In the genomic region with DNA sequence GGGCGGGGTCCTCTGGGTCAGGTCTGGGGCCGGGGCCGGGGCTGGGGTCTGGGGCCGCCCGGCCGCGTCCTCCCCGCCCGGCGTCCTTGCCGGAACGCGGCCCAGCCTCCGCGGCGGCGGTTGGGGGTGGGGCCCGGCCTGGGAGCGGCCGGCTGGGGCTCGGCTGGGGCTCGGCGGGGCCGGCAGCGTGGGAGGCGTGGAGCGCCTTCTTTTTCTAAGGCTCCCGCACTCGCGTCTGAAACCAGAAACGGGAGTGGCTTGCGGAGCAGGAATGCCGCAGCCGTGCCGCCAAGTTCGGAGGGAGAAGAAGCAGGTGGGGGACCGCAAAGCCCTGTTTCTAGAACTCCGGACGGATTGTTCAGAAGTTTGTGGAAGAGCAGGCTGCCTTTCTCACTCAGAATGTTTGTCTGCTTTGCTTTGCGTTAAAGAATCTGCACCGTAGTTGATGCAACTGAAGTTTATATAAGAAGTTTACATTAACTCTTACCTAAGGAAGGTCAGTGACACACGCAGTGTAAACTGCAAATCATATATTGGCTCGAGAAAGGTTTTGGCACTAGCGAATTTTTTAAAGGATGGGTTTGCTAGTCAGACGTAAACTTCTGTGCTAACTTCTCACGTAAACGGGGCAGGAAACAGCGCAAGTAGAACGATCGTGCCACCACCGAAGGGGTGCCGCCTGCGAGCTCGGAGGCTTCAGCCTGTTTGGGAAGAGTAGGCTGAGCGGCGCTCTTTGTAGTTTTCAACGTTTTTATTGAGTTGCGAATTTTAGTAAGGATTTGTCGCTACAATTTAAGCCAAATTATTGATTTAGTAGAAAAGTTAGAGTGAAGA, we compare ENCODE assay signal across 1 cellular context.
TF ChIP-seq lines count a peak whose summit lies in the region.

No MANE protein-coding gene starts in this region.

TF ChIP-seq in K562, 482 proteins besides CTCF, POLR2A, EP300 and RAD21 (continued from another document and continues in another):
- TF ChIP-seq XRCC4 (IDR thresholded peaks at IDR 0.05; ENCODE audit: extremely low read depth, insufficient read depth, insufficient read length) (no peak), TAF1 (IDR thresholded peaks at IDR 0.05; ENCODE audit: control insufficient read depth, extremely low read depth, insufficient read depth, low read length, severe bottlenecking) (no peak), C11orf30 (IDR thresholded peaks at IDR 0.05; ENCODE audit: low read depth) (no peak), BCL6 (CRISPR knock-in tag; IDR thresholded peaks at IDR 0.05) (no peak), TEAD4 (IDR thresholded peaks at IDR 0.05; ENCODE audit: low read length) (peak; percentile 24; the same call in 1 of the 2 replicates), TEAD4 (CRISPR knock-in tag; IDR thresholded peaks at IDR 0.05; ENCODE audit: borderline replicate concordance) (no peak), ZNF239 (CRISPR knock-in tag; IDR thresholded peaks at IDR 0.05) (no peak), SNRNP70 (optimal IDR thresholded peaks at IDR 0.05; ENCODE audit: low read depth, low read length) (no peak), POLR2B (IDR thresholded peaks at IDR 0.05; ENCODE audit: low read depth, partially characterized antibody) (no peak), ID3 (CRISPR knock-in tag; IDR thresholded peaks at IDR 0.05) (no peak), ID3 (tag; IDR thresholded peaks at IDR 0.05) (no peak), ATF3 (IDR thresholded peaks at IDR 0.05) (no peak), ATF3 (CRISPR knock-in tag; conservative IDR thresholded peaks at IDR 0.05) (0 out of 2 replicates have a peak, but pooled peaks have one; percentile 45), JUND (IDR thresholded peaks at IDR 0.05; ENCODE audit: borderline replicate concordance, low read depth, low read length) (no peak), JUND (tag; IDR thresholded peaks at IDR 0.05; ENCODE audit: borderline replicate concordance, low read depth, low read length) (no peak), THRAP3 (IDR thresholded peaks at IDR 0.05; ENCODE audit: borderline replicate concordance) (no peak), POLR3G (IDR thresholded peaks at IDR 0.05; ENCODE audit: extremely low read depth, insufficient read length, insufficient replicate concordance) (no peak), MAZ (CRISPR knock-in tag; conservative IDR thresholded peaks at IDR 0.05 in 1 of 2, IDR thresholded peaks at IDR 0.05 in 1 of 2) (peak in 1 of 2 experiments; percentile 42; a peak in 1 of 4 replicates), YY1 (IDR thresholded peaks at IDR 0.05; ENCODE audit: borderline replicate concordance in 1 of 3, control insufficient read depth in 1 of 3, extremely low read depth in 1 of 3, insufficient read depth in 3 of 3, insufficient read length in 1 of 3, insufficient replicate concordance in 2 of 3, low read depth in 1 of 3, low read length in 2 of 3) (peak in 1 of 3 experiments; percentile 30), MLLT1 (IDR thresholded peaks at IDR 0.05) (peak in 1 of 2 experiments; percentile 49; a peak in 2 of 4 replicates), ZEB2 (IDR thresholded peaks at IDR 0.05) (no peak), MCM3 (IDR thresholded peaks at IDR 0.05) (no peak), ATF7 (IDR thresholded peaks at IDR 0.05) (no peak), PML (IDR thresholded peaks at IDR 0.05; ENCODE audit: low read length) (no peak), ZNF76 (CRISPR knock-in tag; IDR thresholded peaks at IDR 0.05; ENCODE audit: borderline replicate concordance) (no peak), RBFOX2 (IDR thresholded peaks at IDR 0.05; ENCODE audit: low read depth, low read length) (peak; percentile 5; the same call in 1 of the 2 replicates), SRSF7 (optimal IDR thresholded peaks at IDR 0.05; ENCODE audit: low read depth, low read length) (no peak), ZNF395 (CRISPR knock-in tag; IDR thresholded peaks at IDR 0.05) (no peak), ARID1B (IDR thresholded peaks at IDR 0.05) (no peak), SP1 (CRISPR knock-in tag; IDR thresholded peaks at IDR 0.05) (peak; percentile 9; the same call in 1 of the 2 replicates), FOXO4 (CRISPR knock-in tag; IDR thresholded peaks at IDR 0.05) (no peak), SAFB (IDR thresholded peaks at IDR 0.05; ENCODE audit: borderline replicate concordance, low read depth, low read length) (peak; percentile 22; the same call in 1 of the 2 replicates), DEAF1 (CRISPR knock-in tag; IDR thresholded peaks at IDR 0.05) (0 out of 2 replicates have a peak, but pooled peaks have one; percentile 22), RBM34 (IDR thresholded peaks at IDR 0.05; ENCODE audit: borderline replicate concordance, insufficient read depth, low read length) (no peak), DACH1 (IDR thresholded peaks at IDR 0.05; ENCODE audit: partially characterized antibody) (no peak), ZSCAN29 (IDR thresholded peaks at IDR 0.05) (no peak), SIN3B (IDR thresholded peaks at IDR 0.05; ENCODE audit: low read depth) (no peak)
- TF ChIP-seq, protein P1, sequence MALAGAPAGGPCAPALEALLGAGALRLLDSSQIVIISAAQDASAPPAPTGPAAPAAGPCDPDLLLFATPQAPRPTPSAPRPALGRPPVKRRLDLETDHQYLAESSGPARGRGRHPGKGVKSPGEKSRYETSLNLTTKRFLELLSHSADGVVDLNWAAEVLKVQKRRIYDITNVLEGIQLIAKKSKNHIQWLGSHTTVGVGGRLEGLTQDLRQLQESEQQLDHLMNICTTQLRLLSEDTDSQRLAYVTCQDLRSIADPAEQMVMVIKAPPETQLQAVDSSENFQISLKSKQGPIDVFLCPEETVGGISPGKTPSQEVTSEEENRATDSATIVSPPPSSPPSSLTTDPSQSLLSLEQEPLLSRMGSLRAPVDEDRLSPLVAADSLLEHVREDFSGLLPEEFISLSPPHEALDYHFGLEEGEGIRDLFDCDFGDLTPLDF (CRISPR knock-in tag; IDR thresholded peaks at IDR 0.05): no peak
- TF ChIP-seq, protein P2, sequence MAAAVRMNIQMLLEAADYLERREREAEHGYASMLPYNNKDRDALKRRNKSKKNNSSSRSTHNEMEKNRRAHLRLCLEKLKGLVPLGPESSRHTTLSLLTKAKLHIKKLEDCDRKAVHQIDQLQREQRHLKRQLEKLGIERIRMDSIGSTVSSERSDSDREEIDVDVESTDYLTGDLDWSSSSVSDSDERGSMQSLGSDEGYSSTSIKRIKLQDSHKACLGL (CRISPR knock-in tag; IDR thresholded peaks at IDR 0.05; ENCODE audit: borderline replicate concordance, poor library complexity, severe bottlenecking): no peak
- TF ChIP-seq, protein P3, sequence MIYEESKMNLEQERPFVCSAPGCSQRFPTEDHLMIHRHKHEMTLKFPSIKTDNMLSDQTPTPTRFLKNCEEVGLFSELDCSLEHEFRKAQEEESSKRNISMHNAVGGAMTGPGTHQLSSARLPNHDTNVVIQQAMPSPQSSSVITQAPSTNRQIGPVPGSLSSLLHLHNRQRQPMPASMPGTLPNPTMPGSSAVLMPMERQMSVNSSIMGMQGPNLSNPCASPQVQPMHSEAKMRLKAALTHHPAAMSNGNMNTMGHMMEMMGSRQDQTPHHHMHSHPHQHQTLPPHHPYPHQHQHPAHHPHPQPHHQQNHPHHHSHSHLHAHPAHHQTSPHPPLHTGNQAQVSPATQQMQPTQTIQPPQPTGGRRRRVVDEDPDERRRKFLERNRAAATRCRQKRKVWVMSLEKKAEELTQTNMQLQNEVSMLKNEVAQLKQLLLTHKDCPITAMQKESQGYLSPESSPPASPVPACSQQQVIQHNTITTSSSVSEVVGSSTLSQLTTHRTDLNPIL (CRISPR knock-in tag; IDR thresholded peaks at IDR 0.05): no peak
- TF ChIP-seq, protein P4, sequence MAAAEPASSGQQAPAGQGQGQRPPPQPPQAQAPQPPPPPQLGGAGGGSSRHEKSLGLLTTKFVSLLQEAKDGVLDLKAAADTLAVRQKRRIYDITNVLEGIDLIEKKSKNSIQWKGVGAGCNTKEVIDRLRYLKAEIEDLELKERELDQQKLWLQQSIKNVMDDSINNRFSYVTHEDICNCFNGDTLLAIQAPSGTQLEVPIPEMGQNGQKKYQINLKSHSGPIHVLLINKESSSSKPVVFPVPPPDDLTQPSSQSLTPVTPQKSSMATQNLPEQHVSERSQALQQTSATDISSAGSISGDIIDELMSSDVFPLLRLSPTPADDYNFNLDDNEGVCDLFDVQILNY (CRISPR knock-in tag; IDR thresholded peaks at IDR 0.05): no peak
- TF ChIP-seq, protein P5, sequence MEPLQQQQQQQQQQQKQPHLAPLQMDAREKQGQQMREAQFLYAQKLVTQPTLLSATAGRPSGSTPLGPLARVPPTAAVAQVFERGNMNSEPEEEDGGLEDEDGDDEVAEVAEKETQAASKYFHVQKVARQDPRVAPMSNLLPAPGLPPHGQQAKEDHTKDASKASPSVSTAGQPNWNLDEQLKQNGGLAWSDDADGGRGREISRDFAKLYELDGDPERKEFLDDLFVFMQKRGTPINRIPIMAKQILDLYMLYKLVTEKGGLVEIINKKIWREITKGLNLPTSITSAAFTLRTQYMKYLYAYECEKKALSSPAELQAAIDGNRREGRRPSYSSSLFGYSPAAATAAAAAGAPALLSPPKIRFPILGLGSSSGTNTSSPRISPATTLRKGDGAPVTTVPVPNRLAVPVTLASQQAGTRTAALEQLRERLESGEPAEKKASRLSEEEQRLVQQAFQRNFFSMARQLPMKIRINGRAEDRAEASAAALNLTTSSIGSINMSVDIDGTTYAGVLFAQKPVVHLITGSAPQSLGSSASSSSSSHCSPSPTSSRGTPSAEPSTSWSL (CRISPR knock-in tag; IDR thresholded peaks at IDR 0.05; ENCODE audit: borderline replicate concordance): no peak
- TF ChIP-seq, protein P6, sequence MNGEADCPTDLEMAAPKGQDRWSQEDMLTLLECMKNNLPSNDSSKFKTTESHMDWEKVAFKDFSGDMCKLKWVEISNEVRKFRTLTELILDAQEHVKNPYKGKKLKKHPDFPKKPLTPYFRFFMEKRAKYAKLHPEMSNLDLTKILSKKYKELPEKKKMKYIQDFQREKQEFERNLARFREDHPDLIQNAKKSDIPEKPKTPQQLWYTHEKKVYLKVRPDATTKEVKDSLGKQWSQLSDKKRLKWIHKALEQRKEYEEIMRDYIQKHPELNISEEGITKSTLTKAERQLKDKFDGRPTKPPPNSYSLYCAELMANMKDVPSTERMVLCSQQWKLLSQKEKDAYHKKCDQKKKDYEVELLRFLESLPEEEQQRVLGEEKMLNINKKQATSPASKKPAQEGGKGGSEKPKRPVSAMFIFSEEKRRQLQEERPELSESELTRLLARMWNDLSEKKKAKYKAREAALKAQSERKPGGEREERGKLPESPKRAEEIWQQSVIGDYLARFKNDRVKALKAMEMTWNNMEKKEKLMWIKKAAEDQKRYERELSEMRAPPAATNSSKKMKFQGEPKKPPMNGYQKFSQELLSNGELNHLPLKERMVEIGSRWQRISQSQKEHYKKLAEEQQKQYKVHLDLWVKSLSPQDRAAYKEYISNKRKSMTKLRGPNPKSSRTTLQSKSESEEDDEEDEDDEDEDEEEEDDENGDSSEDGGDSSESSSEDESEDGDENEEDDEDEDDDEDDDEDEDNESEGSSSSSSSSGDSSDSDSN (IDR thresholded peaks at IDR 0.05; ENCODE audit: borderline replicate concordance in 1 of 2, low read depth in 2 of 2, low read length in 2 of 2): peak; percentile 87 to 89
